In genomic region chr21:28442624-28443023, GRCh38 we compare ENCODE assay signal across 20 cellular contexts.
DNase-seq lines count a peak whose midpoint lies in the region; ATAC-seq and TF ChIP-seq lines count a peak whose summit lies in the region.
"Had no signal": no experiment of that assay in that cellular context is flagged by ENCODE, and none has a peak within 500 bp of the region (broad histone marks: within the 10 kb centered on the region; RNA-seq: fewer than 3 reads in every experiment).

No MANE protein-coding gene starts in this region.

- no peak for TF ChIP-seq POLR2A in prostate gland (IDR thresholded peaks at IDR 0.05)

- H3K36me3 Mint-ChIP-seq in chondrocyte (ENCODE audit: low read depth): no peaks in the 10 kb centered on the region
- no peaks in the 10 kb centered on the region for H3K36me3 Mint-ChIP-seq in activated CD8-positive, alpha-beta T cell treated with anti-CD3 and anti-CD28 coated beads, Interleukin-2, amount 10 ng/mL, durations not matched to agents 7 days and 5 days (ENCODE audit: low read depth)
- H3K36me3 Mint-ChIP-seq: activated naive CD8-positive, alpha-beta T cell treated with anti-CD3 and anti-CD28 coated beads for 36 hours had no signal

- H3K27ac ChIP-seq in DND-41 (ENCODE audit: low read length) (no peak overlapping the region), prostate gland (no peak overlapping the region)

- H3K27me3 Mint-ChIP-seq in chondrocyte (ENCODE audit: low read depth): no peaks in the 10 kb centered on the region
- no peaks in the 10 kb centered on the region for H3K27me3 Mint-ChIP-seq in activated CD8-positive, alpha-beta T cell treated with anti-CD3 and anti-CD28 coated beads, Interleukin-2, amount 10 ng/mL, durations not matched to agents 7 days and 5 days (ENCODE audit: low read depth)
- H3K27me3 Mint-ChIP-seq: activated CD4-positive, alpha-beta T cell treated with anti-CD3 and anti-CD28 coated beads for 36 hours; activated naive CD8-positive, alpha-beta T cell treated with anti-CD3 and anti-CD28 coated beads for 36 hours; progenitor cell of endocrine pancreas had no signal

- no peaks in the 10 kb centered on the region for H4K20me1 ChIP-seq in DND-41 (ENCODE audit: insufficient read depth, low read length)

- peaks cover 40% of the 10 kb centered on the region for H3K4me1 Mint-ChIP-seq in chondrocyte (ENCODE audit: low read depth)
- H3K4me1 Mint-ChIP-seq in activated CD8-positive, alpha-beta T cell treated with anti-CD3 and anti-CD28 coated beads, Interleukin-2, amount 10 ng/mL, durations not matched to agents 7 days and 5 days (ENCODE audit: low read depth): no peaks in the 10 kb centered on the region
- H3K4me1 Mint-ChIP-seq: activated CD4-positive, alpha-beta T cell treated with anti-CD3 and anti-CD28 coated beads for 36 hours; activated naive CD8-positive, alpha-beta T cell treated with anti-CD3 and anti-CD28 coated beads for 36 hours had no signal

- H3K9me3 ChIP-seq in DND-41 (ENCODE audit: insufficient read depth, low read length, severe bottlenecking): no peaks in the 10 kb centered on the region
- H3K9me3 ChIP-seq in prostate gland: no peaks in the 10 kb centered on the region

- no peak for DNase-seq in DND-41
- peak; percentile 47 for DNase-seq in M059J (ENCODE audit: low read depth)
- DNase-seq in chondrocyte (ENCODE audit: low spot score): no peak
- peak; percentile 16 for DNase-seq in kidney epithelial cell (ENCODE audit: low read depth)
- no peak for DNase-seq in activated CD8-positive, alpha-beta T cell treated with anti-CD3 and anti-CD28 coated beads, Interleukin-2, amount 10 ng/mL, durations not matched to agents 7 days and 5 days
- DNase-seq in activated gamma-delta T cell treated with Interleukin-2 at 50 U/mL for 16 hours: no peak
- DNase-seq in prostate gland (ENCODE audit: low spot score): no peak
- DNase-seq in activated effector memory CD4-positive, alpha-beta T cell treated with anti-CD3 and anti-CD28 coated beads, Interleukin-2, amount 50 U/mL, for 16 hours: no peak
- DNase-seq: activated CD4-positive, alpha-beta T cell treated with anti-CD3 and anti-CD28 coated beads for 36 hours; activated naive CD8-positive, alpha-beta T cell treated with anti-CD3 and anti-CD28 coated beads for 36 hours; BE2C; central memory CD4-positive, alpha-beta T cell; hippocampal formation; Karpas-422; NCI-H1417 treated with DMSO at 0.1 percent for 48 hours; NCI-H345; SIG-M5; T-helper 9 cell had no signal

- H3K4me3 Mint-ChIP-seq in chondrocyte (ENCODE audit: unreplicated experiment): no peak overlapping the region
- H3K4me3 Mint-ChIP-seq in activated CD8-positive, alpha-beta T cell treated with anti-CD3 and anti-CD28 coated beads, Interleukin-2, amount 10 ng/mL, durations not matched to agents 7 days and 5 days: no peak overlapping the region
- H3K4me3 Mint-ChIP-seq: activated CD4-positive, alpha-beta T cell treated with anti-CD3 and anti-CD28 coated beads for 36 hours; activated naive CD8-positive, alpha-beta T cell treated with anti-CD3 and anti-CD28 coated beads for 36 hours had no signal

- no peaks in the 10 kb centered on the region for H3K79me2 ChIP-seq in DND-41 (ENCODE audit: insufficient read depth, low read length)

- H3K36me3 ChIP-seq in DND-41 (ENCODE audit: insufficient read depth, low read length) (no peaks in the 10 kb centered on the region), kidney epithelial cell (ENCODE audit: control insufficient read depth, insufficient read depth, low read length) (no peaks in the 10 kb centered on the region), prostate gland (no peaks in the 10 kb centered on the region)
- H3K36me3 ChIP-seq: BE2C had no signal

- peak overlapping the region; percentile 60 for H3K27ac Mint-ChIP-seq in chondrocyte (ENCODE audit: unreplicated experiment)
- no peak overlapping the region for H3K27ac Mint-ChIP-seq in activated CD8-positive, alpha-beta T cell treated with anti-CD3 and anti-CD28 coated beads, Interleukin-2, amount 10 ng/mL, durations not matched to agents 7 days and 5 days
- H3K27ac Mint-ChIP-seq: activated CD4-positive, alpha-beta T cell treated with anti-CD3 and anti-CD28 coated beads for 36 hours; activated naive CD8-positive, alpha-beta T cell treated with anti-CD3 and anti-CD28 coated beads for 36 hours; progenitor cell of endocrine pancreas had no signal

- CTCF ChIA-PET in activated CD8-positive, alpha-beta T cell treated with anti-CD3 and anti-CD28 coated beads, Interleukin-2, amount 10 ng/mL, durations not matched to agents 7 days and 5 days (lab: Charles Lee): no interaction called here

- H3K4me2 ChIP-seq in DND-41 (ENCODE audit: insufficient read depth, low read length): no peak overlapping the region

- H3K4me3 ChIP-seq in DND-41 (ENCODE audit: low read depth in 1 of 2, low read length in 2 of 2) (no peak overlapping the region), kidney epithelial cell (ENCODE audit: low read depth, low read length) (no peak overlapping the region), prostate gland (no peak overlapping the region)

- no peak overlapping the region for H2AFZ ChIP-seq in DND-41 (ENCODE audit: low read depth, low read length)

- TF ChIP-seq CTCF in DND-41 (IDR thresholded peaks at IDR 0.05; ENCODE audit: borderline replicate concordance, extremely low read depth, low read length, poor library complexity, severe bottlenecking): no peak
- no peak for TF ChIP-seq CTCF in chondrocyte (IDR thresholded peaks at IDR 0.05)
- TF ChIP-seq CTCF in kidney epithelial cell (IDR thresholded peaks at IDR 0.05; ENCODE audit: insufficient read depth, low read length, poor library complexity, severe bottlenecking): no peak
- TF ChIP-seq CTCF in prostate gland (IDR thresholded peaks at IDR 0.05): no peak

- POLR2A ChIA-PET in activated CD8-positive, alpha-beta T cell treated with anti-CD3 and anti-CD28 coated beads, Interleukin-2, amount 10 ng/mL, durations not matched to agents 7 days and 5 days (lab: Charles Lee): no interaction called here

- no peaks in the 10 kb centered on the region for H3K27me3 ChIP-seq in DND-41 (ENCODE audit: insufficient read depth, low read length, poor library complexity)
- no peaks in the 10 kb centered on the region for H3K27me3 ChIP-seq in kidney epithelial cell (ENCODE audit: control insufficient read depth, insufficient read depth, low read length)
- H3K27me3 ChIP-seq in prostate gland (replicated peaks; ENCODE audit: insufficient read depth): no peaks in the 10 kb centered on the region
- H3K27me3 ChIP-seq: BE2C had no signal

- no peak overlapping the region for H3K9ac ChIP-seq in DND-41 (ENCODE audit: low read depth, low read length)

- intact Hi-C loops in prostate gland (cut with DNase I): no loop called here

- no peaks in the 10 kb centered on the region for H3K4me1 ChIP-seq in DND-41 (ENCODE audit: insufficient read depth, low read length)
- no peaks in the 10 kb centered on the region for H3K4me1 ChIP-seq in prostate gland (replicated peaks)

- ATAC-seq in DND-41 (ENCODE audit: insufficient read depth, low read depth): peak; percentile 29; the same call in 1 of the 3 replicates
- ATAC-seq in activated CD8-positive, alpha-beta T cell treated with anti-CD3 and anti-CD28 coated beads, Interleukin-2, amount 10 ng/mL, durations not matched to agents 7 days and 5 days: no peak
- ATAC-seq: activated CD4-positive, alpha-beta T cell treated with anti-CD3 and anti-CD28 coated beads for 36 hours; left lobe of liver had no signal

- H3K9me3 Mint-ChIP-seq in chondrocyte (ENCODE audit: low read depth): peaks cover 11% of the 10 kb centered on the region
- no peaks in the 10 kb centered on the region for H3K9me3 Mint-ChIP-seq in activated CD8-positive, alpha-beta T cell treated with anti-CD3 and anti-CD28 coated beads, Interleukin-2, amount 10 ng/mL, durations not matched to agents 7 days and 5 days (ENCODE audit: insufficient read depth)

Comparison
In these comparisons a context has a peak if more than half of its experiments do, and no peak if none do; other contexts are left out.
1. DNase-seq: peak in M059J (single experiment) and kidney epithelial cell (single experiment); none in DND-41 (single experiment), chondrocyte (single experiment), activated CD8-positive, alpha-beta T cell treated with anti-CD3 and anti-CD28 coated beads, Interleukin-2, amount 10 ng/mL, durations not matched to agents 7 days and 5 days (single experiment), activated gamma-delta T cell treated with Interleukin-2 at 50 U/mL for 16 hours (single experiment), prostate gland (single experiment) and activated effector memory CD4-positive, alpha-beta T cell treated with anti-CD3 and anti-CD28 coated beads, Interleukin-2, amount 50 U/mL, for 16 hours (single experiment).